15 cellular contexts compared by ENCODE assay signal in genomic region chr10:123570051-123570897, GRCh38.
DNase-seq lines count a peak whose midpoint lies in the region; ATAC-seq and TF ChIP-seq lines count a peak whose summit lies in the region.
"Had no signal": no experiment of that assay in that cellular context is flagged by ENCODE, and none has a peak within 500 bp of the region (broad histone marks: within the 10 kb centered on the region; RNA-seq: fewer than 3 reads in every experiment).

No MANE protein-coding gene starts in this region.

- no peak overlapping the region for H3T11ph ChIP-seq in H9 (ENCODE audit: low read length)

- no peaks in the 10 kb centered on the region for H3K23me2 ChIP-seq in H9 (ENCODE audit: insufficient read length, low read depth, low read length, poor library complexity, severe bottlenecking)

- no peak overlapping the region for H4K8ac ChIP-seq in H9 (replicated peaks; ENCODE audit: insufficient read length, low read depth, low read length)

- intact Hi-C loops in sigmoid colon (cut with DNase I): no loop called here

- H3K36me3 ChIP-seq in sigmoid colon: no peaks in the 10 kb centered on the region

- no peaks in the 10 kb centered on the region; a peak in 1 of 7 replicates for H3K36me3 Mint-ChIP-seq in H9 (ENCODE audit: insufficient read depth in 1 of 3, low read depth in 3 of 3)
- no peaks in the 10 kb centered on the region for H3K36me3 Mint-ChIP-seq in activated naive CD8-positive, alpha-beta T cell treated with anti-CD3 and anti-CD28 coated beads, Interleukin-2, amount 50 U/mL, for 24 hours (ENCODE audit: low read depth)

- TF ChIP-seq EP300 in sigmoid colon (IDR thresholded peaks at IDR 0.05): no peak

- H3K27me3 ChIP-seq in H9 (ENCODE audit: insufficient read depth, low read length) (peaks cover 2% of the 10 kb centered on the region; the same call in 1 of the 2 replicates), sigmoid colon (peaks cover 0 to 57% (median 20%) of the 10 kb centered on the region in 3 donors)

- H3K79me1 ChIP-seq in H9 (ENCODE audit: insufficient read depth, low read depth, low read length, poor library complexity, severe bottlenecking): no peaks in the 10 kb centered on the region

- no peak overlapping the region for H3K4me3 ChIP-seq in sigmoid colon
- H3K4me3 ChIP-seq: A549, GM23248 had no signal

- H3K4me3 Mint-ChIP-seq in H9: no peak overlapping the region
- no peak overlapping the region for H3K4me3 Mint-ChIP-seq in activated naive CD8-positive, alpha-beta T cell treated with anti-CD3 and anti-CD28 coated beads, Interleukin-2, amount 50 U/mL, for 24 hours
- H3K4me3 Mint-ChIP-seq: B cell; CD4-positive, alpha-beta T cell had no signal

- TF ChIP-seq CTCF in H9 (conservative IDR thresholded peaks at IDR 0.05) (no peak), sigmoid colon (IDR thresholded peaks at IDR 0.05) (no peak)

- H3K4me2 ChIP-seq in H9 (ENCODE audit: insufficient read depth, insufficient read length, low read length): no peak overlapping the region
- H3K4me2 ChIP-seq: A549 had no signal

- H3K4me1 ChIP-seq in H9 (ENCODE audit: insufficient read depth, low read length) (no peaks in the 10 kb centered on the region), sigmoid colon (no peaks in the 10 kb centered on the region)
- H3K4me1 ChIP-seq: A549, Caco-2 had no signal

- no peaks in the 10 kb centered on the region for H4K20me1 ChIP-seq in H9 (ENCODE audit: control insufficient read depth, insufficient read depth, insufficient read length)

- no peak overlapping the region for H4K91ac ChIP-seq in H9 (ENCODE audit: insufficient read length, low read depth, low read length)

- H3K27ac ChIP-seq in H9 (ENCODE audit: insufficient read length, low read depth, low read length): no peak overlapping the region
- H3K27ac ChIP-seq in sigmoid colon: no peak overlapping the region
- H3K27ac ChIP-seq: 22Rv1, A549, C4-2B, GM23248, HL-60 had no signal

- no peak overlapping the region for H2AK5ac ChIP-seq in H9 (ENCODE audit: insufficient read length, low read length)

- no peak overlapping the region for H2BK12ac ChIP-seq in H9 (ENCODE audit: insufficient read length, low read depth, low read length)

- H3K9me3 ChIP-seq in H9 (ENCODE audit: control insufficient read depth, low read depth, low read length): no peaks in the 10 kb centered on the region
- no peaks in the 10 kb centered on the region for H3K9me3 ChIP-seq in sigmoid colon
- H3K9me3 ChIP-seq: A549, Caco-2 had no signal

- H2BK15ac ChIP-seq in H9 (ENCODE audit: low read depth, low read length): no peak overlapping the region

- no peak overlapping the region for H3K9ac ChIP-seq in H9 (ENCODE audit: extremely low read depth, insufficient read length, low read length)
- H3K9ac ChIP-seq: GM23248 had no signal

- H2BK5ac ChIP-seq in H9 (ENCODE audit: insufficient read length, low read length): no peak overlapping the region

- H2BK20ac ChIP-seq in H9 (ENCODE audit: low read depth, low read length, poor library complexity, severe bottlenecking): no peak overlapping the region

- H3K4me1 Mint-ChIP-seq in H9: peaks cover 14 to 25% of the 10 kb centered on the region in 2 experiments
- H3K4me1 Mint-ChIP-seq in activated naive CD8-positive, alpha-beta T cell treated with anti-CD3 and anti-CD28 coated beads, Interleukin-2, amount 50 U/mL, for 24 hours: no peaks in the 10 kb centered on the region
- H3K4me1 Mint-ChIP-seq: B cell had no signal

- no peak overlapping the region for H3K4ac ChIP-seq in H9 (ENCODE audit: low read depth, low read length)

- no peak overlapping the region for H3K23ac ChIP-seq in H9 (ENCODE audit: insufficient read length, low read depth, low read length)

- no peak overlapping the region for H2AFZ ChIP-seq in H9 (ENCODE audit: low read length)
- H2AFZ ChIP-seq: GM23248 had no signal

- H4K5ac ChIP-seq in H9 (ENCODE audit: insufficient read length, low read depth, low read length): no peak overlapping the region

- DNase-seq in activated CD8-positive, alpha-beta memory T cell treated with anti-CD3 and anti-CD28 coated beads, Interleukin-2, amount 50 U/mL, for 48 hours: peak; percentile 29
- DNase-seq in activated CD8-positive, alpha-beta memory T cell treated with anti-CD3 and anti-CD28 coated beads for 24 hours: no peak
- DNase-seq in H9 (peak; percentile 15), left lobe of liver (ENCODE audit: low spot score) (peak; percentile 31), sigmoid colon (peak; percentile 45)
- DNase-seq in activated naive CD8-positive, alpha-beta T cell treated with anti-CD3 and anti-CD28 coated beads, Interleukin-2, amount 50 U/mL, for 24 hours: no peak
- DNase-seq: Caco-2; CD4-positive, alpha-beta T cell; GM23248 had no signal

- H3K56ac ChIP-seq in H9 (ENCODE audit: insufficient read length, low read depth, low read length): no peak overlapping the region

- H3K9me3 Mint-ChIP-seq in H9: no peaks in the 10 kb centered on the region
- no peaks in the 10 kb centered on the region for H3K9me3 Mint-ChIP-seq in activated naive CD8-positive, alpha-beta T cell treated with anti-CD3 and anti-CD28 coated beads, Interleukin-2, amount 50 U/mL, for 24 hours
- H3K9me3 Mint-ChIP-seq: CD4-positive, alpha-beta T cell had no signal

- no peaks in the 10 kb centered on the region for H3K79me2 ChIP-seq in H9 (ENCODE audit: insufficient read depth, low read length)

- no peak for TF ChIP-seq POLR2A in sigmoid colon (IDR thresholded peaks at IDR 0.05)

- no peak overlapping the region for H2BK120ac ChIP-seq in H9 (ENCODE audit: low read depth, low read length, poor library complexity, severe bottlenecking)

- WGBS in H9 (ENCODE audit: extremely low coverage, insufficient read length, low lambda C conversion rate): no CpG with 5 or more reads among the region's 20 CpGs
- WGBS in sigmoid colon, 2 donors: 86 to 87% methylated on average over 20 of the region's 20 CpGs

- H3K27me3 Mint-ChIP-seq in H9 (ENCODE audit: low read depth): peaks cover 25% of the 10 kb centered on the region
- H3K27me3 Mint-ChIP-seq in activated naive CD8-positive, alpha-beta T cell treated with anti-CD3 and anti-CD28 coated beads, Interleukin-2, amount 50 U/mL, for 24 hours: peaks cover 46% of the 10 kb centered on the region

- no peak overlapping the region for H3K27ac Mint-ChIP-seq in H9
- no peak overlapping the region for H3K27ac Mint-ChIP-seq in activated naive CD8-positive, alpha-beta T cell treated with anti-CD3 and anti-CD28 coated beads, Interleukin-2, amount 50 U/mL, for 24 hours
- H3K27ac Mint-ChIP-seq: B cell; CD4-positive, alpha-beta T cell had no signal

- H3K14ac ChIP-seq in H9 (ENCODE audit: insufficient read depth, low read length): no peak overlapping the region; the same call in 1 of the 2 replicates

- ATAC-seq in left lobe of liver (no peak), GM18502 (IDR thresholded peaks at IDR 0.05; ENCODE audit: poor library complexity, unreplicated experiment) (no peak)
- no peak for ATAC-seq in activated naive CD8-positive, alpha-beta T cell treated with anti-CD3 and anti-CD28 coated beads, Interleukin-2, amount 50 U/mL, for 24 hours
- ATAC-seq: A549 had no signal

- H3K18ac ChIP-seq in H9 (ENCODE audit: insufficient read length, low read depth, low read length): no peak overlapping the region

Comparison
In these comparisons a context has a peak if more than half of its experiments do, and no peak if none do; other contexts are left out.
1. DNase-seq: peak in activated CD8-positive, alpha-beta memory T cell treated with anti-CD3 and anti-CD28 coated beads, Interleukin-2, amount 50 U/mL, for 48 hours (single experiment), H9 (single experiment), left lobe of liver (single experiment) and sigmoid colon (single experiment); none in activated CD8-positive, alpha-beta memory T cell treated with anti-CD3 and anti-CD28 coated beads for 24 hours (single experiment) and activated naive CD8-positive, alpha-beta T cell treated with anti-CD3 and anti-CD28 coated beads, Interleukin-2, amount 50 U/mL, for 24 hours (single experiment).